Comparison of ENCODE assay signal across 26 cellular contexts in genomic region chr10:114278884-114279191, GRCh38. TPM values are rescaled to one million over a fixed set of nuclear protein-coding genes. Genes with fewer than 3 reads are reported as not detected.
A peak's percentile ranks its signal among the peaks of the same experiment; 100 is the strongest.
DNase-seq lines count a peak whose midpoint lies in the region; ATAC-seq, FAIRE-seq and TF ChIP-seq lines count a peak whose summit lies in the region.
"Had no signal": no experiment of that assay in that cellular context is flagged by ENCODE, and none has a peak within 500 bp of the region (broad histone marks: within the 10 kb centered on the region; RNA-seq: fewer than 3 reads in every experiment).

No MANE protein-coding gene starts in this region.

- H3K9ac ChIP-seq in HepG2 (ENCODE audit: insufficient read depth, low read depth, low read length): no peak overlapping the region

- no peak overlapping the region for H2AFZ ChIP-seq in HepG2 (ENCODE audit: low read length)
- H2AFZ ChIP-seq: GM23338 had no signal

- H3K36me3 ChIP-seq in HepG2 (replicated peaks in 1 of 2; ENCODE audit: control insufficient read depth in 1 of 2, insufficient read depth in 2 of 2, low read length in 2 of 2): no peaks in the 10 kb centered on the region
- H3K36me3 ChIP-seq in aorta (ENCODE audit: control insufficient read depth in 1 of 2, insufficient read depth in 2 of 2, low read length in 1 of 2): no peaks in the 10 kb centered on the region
- H3K36me3 ChIP-seq: BE2C had no signal

- no peak for TF ChIP-seq POLR2A in HepG2 (IDR thresholded peaks at IDR 0.05; ENCODE audit: insufficient read depth in 1 of 2, low read depth in 2 of 2, low read length in 2 of 2)

- ATAC-seq in HepG2 (peak; percentile 19; the same call in 1 of the 3 replicates), sciatic nerve (peak; percentile 18), aorta (ENCODE audit: low FRiP score) (peak; percentile 6)
- no peak for ATAC-seq in stimulated activated naive CD8-positive, alpha-beta T cell treated with anti-CD3 and anti-CD28 coated beads, Interleukin-15, Interleukin-2, amounts not matched to agents 100 U/mL and 50 U/mL, for 24 hours
- ATAC-seq: GM23338 had no signal

- H3K4me3 ChIP-seq in coronary artery: no peak overlapping the region
- H3K4me3 ChIP-seq in HepG2 (replicated peaks in 1 of 3; ENCODE audit: insufficient read depth in 1 of 3, low read depth in 2 of 3, low read length in 3 of 3): no peak overlapping the region
- H3K4me3 ChIP-seq in aorta (ENCODE audit: low read length in 2 of 2): no peak overlapping the region
- H3K4me3 ChIP-seq: GM23338 had no signal

- peak; percentile 53 for DNase-seq in coronary artery (ENCODE audit: low spot score)
- no peak for DNase-seq in HepG2 (ENCODE audit: low spot score)
- DNase-seq in sciatic nerve (ENCODE audit: low spot score): no peak
- DNase-seq in aorta: no peak
- no peak for DNase-seq in stimulated activated naive CD8-positive, alpha-beta T cell treated with anti-CD3 and anti-CD28 coated beads, Interleukin-15, Interleukin-2, amounts not matched to agents 100 U/mL and 50 U/mL, for 24 hours
- DNase-seq in foreskin melanocyte: no peak
- DNase-seq in HPDE6-E6E7 (ENCODE audit: extremely low spot score): no peak
- DNase-seq: ACHN; BE2C; C1 segment of cervical spinal cord; CD4-positive, CD25-positive, alpha-beta regulatory T cell; CD8-positive, alpha-beta memory T cell; COR-L47; DMS 273 treated with DMSO at 0.1 percent for 48 hours; DMS53; DND-41; EL; HCEC 1CT; IMR-90 had no signal

- 0% methylated on average over 1 of the region's 4 CpGs for WGBS in HepG2 (ENCODE audit: low lambda C conversion rate)
- 83 to 92% methylated on average over 4 of the region's 4 CpGs for WGBS in aorta, 2 donors

- no TSS peak for BruUV-seq in HepG2 (replicated peaks; lab: Mats Ljungman, UMichigan)

- in situ Hi-C loops in HepG2 (cut with HindIII; ENCODE audit: extremely low pct_ligation_motif_present, low pct_unique_long_range_greater_than_20kb): no loop called here

- FAIRE-seq in HepG2 (lab: Jason Lieb, UNC): no peak
- FAIRE-seq: GM12891, GM18507, H54 had no signal

- peaks cover 4 to 30% of the 10 kb centered on the region in 2 experiments; a peak in 4 of 5 replicates for H3K27me3 ChIP-seq in HepG2 (ENCODE audit: control insufficient read depth in 1 of 2, insufficient read depth in 2 of 2, low read length in 2 of 2)
- H3K27me3 ChIP-seq in aorta (ENCODE audit: control insufficient read depth in 1 of 2, insufficient read depth in 2 of 2, low read length in 1 of 2): no peaks in the 10 kb centered on the region
- H3K27me3 ChIP-seq: BE2C had no signal

- TF ChIP-seq CTCF in coronary artery (IDR thresholded peaks at IDR 0.05) (no peak), HepG2 (CRISPR knock-in tag; IDR thresholded peaks at IDR 0.05) (no peak)

- TF ChIP-seq RAD21 in HepG2 (CRISPR knock-in tag; IDR thresholded peaks at IDR 0.05): no peak

- no peak overlapping the region for H3K27ac ChIP-seq in coronary artery
- no peak overlapping the region for H3K27ac ChIP-seq in HepG2 (ENCODE audit: extremely low read length, insufficient read depth, low read length)
- H3K27ac ChIP-seq in aorta (ENCODE audit: low read depth in 1 of 2, low read length in 2 of 2): no peak overlapping the region

- no peaks in the 10 kb centered on the region for H4K20me1 ChIP-seq in HepG2 (ENCODE audit: insufficient read depth, low read length)

- no peaks in the 10 kb centered on the region for H3K4me1 ChIP-seq in HepG2 (ENCODE audit: insufficient read depth, low read length)
- H3K4me1 ChIP-seq in aorta (ENCODE audit: control insufficient read depth in 1 of 2, insufficient read depth in 2 of 2, low read length in 2 of 2): no peaks in the 10 kb centered on the region
- H3K4me1 ChIP-seq: BE2C had no signal

- CTCF ChIA-PET in HepG2 (lab: Yijun Ruan, JAX; ENCODE audit: low intra/inter-chr PET ratio, low total read pairs): no interaction called here

- H3K4me2 ChIP-seq in HepG2 (ENCODE audit: low read depth, low read length): no peak overlapping the region
- H3K4me2 ChIP-seq: GM23338 had no signal

- H3K9me3 ChIP-seq in HepG2 (ENCODE audit: low read length) (no peaks in the 10 kb centered on the region), aorta (ENCODE audit: control insufficient read depth, low read length) (no peaks in the 10 kb centered on the region)
- H3K9me3 ChIP-seq: BE2C had no signal

- H3K79me2 ChIP-seq in HepG2 (ENCODE audit: insufficient read depth, low read length): no peaks in the 10 kb centered on the region

- intact Hi-C loops in HepG2 (cut with micrococcal nuclease; ENCODE audit: unreplicated experiment) (no loop called here), sciatic nerve (cut with DNase I) (no loop called here), aorta (cut with DNase I) (no loop called here)

- TF ChIP-seq EP300 in HepG2 (IDR thresholded peaks at IDR 0.05; ENCODE audit: low read depth in 2 of 2, low read length in 2 of 2): no peak
- TF ChIP-seq EP300 in HepG2 (CRISPR knock-in tag; IDR thresholded peaks at IDR 0.05; ENCODE audit: borderline replicate concordance): no peak

- POLR2A ChIA-PET in HepG2 (lab: Yijun Ruan, JAX): no interaction called here

TF ChIP-seq in HepG2, 621 proteins besides CTCF, POLR2A, EP300 and RAD21:
- TF ChIP-seq SRY (CRISPR knock-in tag; IDR thresholded peaks at IDR 0.05) (no peak), PAX8 (CRISPR knock-in tag; IDR thresholded peaks at IDR 0.05; ENCODE audit: borderline replicate concordance) (no peak), NCOR1 (IDR thresholded peaks at IDR 0.05; ENCODE audit: borderline replicate concordance, low read length) (no peak), JARID2 (CRISPR knock-in tag; IDR thresholded peaks at IDR 0.05; ENCODE audit: insufficient replicate concordance) (no peak), ZNF430 (CRISPR knock-in tag; IDR thresholded peaks at IDR 0.05) (no peak), IRF2 (CRISPR knock-in tag; IDR thresholded peaks at IDR 0.05) (no peak), RFXANK (CRISPR knock-in tag; IDR thresholded peaks at IDR 0.05) (no peak), RCOR2 (CRISPR knock-in tag; IDR thresholded peaks at IDR 0.05) (no peak), TSC22D2 (CRISPR knock-in tag; IDR thresholded peaks at IDR 0.05; ENCODE audit: borderline replicate concordance) (no peak), ZNF639 (CRISPR knock-in tag; conservative IDR thresholded peaks at IDR 0.05) (no peak)
- TF ChIP-seq, protein P1, sequence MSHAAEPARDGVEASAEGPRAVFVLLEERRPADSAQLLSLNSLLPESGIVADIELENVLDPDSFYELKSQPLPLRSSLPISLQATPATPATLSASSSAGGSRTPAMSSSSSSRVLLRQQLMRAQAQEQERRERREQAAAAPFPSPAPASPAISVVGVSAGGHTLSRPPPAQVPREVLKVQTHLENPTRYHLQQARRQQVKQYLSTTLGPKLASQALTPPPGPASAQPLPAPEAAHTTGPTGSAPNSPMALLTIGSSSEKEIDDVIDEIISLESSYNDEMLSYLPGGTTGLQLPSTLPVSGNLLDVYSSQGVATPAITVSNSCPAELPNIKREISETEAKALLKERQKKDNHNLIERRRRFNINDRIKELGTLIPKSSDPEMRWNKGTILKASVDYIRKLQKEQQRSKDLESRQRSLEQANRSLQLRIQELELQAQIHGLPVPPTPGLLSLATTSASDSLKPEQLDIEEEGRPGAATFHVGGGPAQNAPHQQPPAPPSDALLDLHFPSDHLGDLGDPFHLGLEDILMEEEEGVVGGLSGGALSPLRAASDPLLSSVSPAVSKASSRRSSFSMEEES (CRISPR knock-in tag; IDR thresholded peaks at IDR 0.05): no peak
TF ChIP-seq in HepG2: peak in this region for 0.

RNA-seq across cellular contexts. Expression of gene VWA2, which starts 39.8 kb away (rescaled TPM):
- total RNA-seq in HepG2 (2016; rRNA removed; fragmentation: Illumina TruSeq; extraction: Trizol) (not detected in 2 replicates), sciatic nerve (0.62 TPM), aorta (under 1 TPM in 1 of 2 donors, not detected in 1; 0.45 TPM)
- not detected in 2 replicates for total RNA-seq in HepG2 (2016; cell fraction: cytosol; rRNA removed; fragmentation: Illumina TruSeq; extraction: Trizol; ENCODE audit: low read depth)
- total RNA-seq in HepG2 (2016; cell fraction: insoluble cytoplasmic fraction; rRNA removed; fragmentation: Illumina TruSeq; extraction: Trizol): not detected in 2 replicates
- not detected in 2 replicates for total RNA-seq in HepG2 (2016; cell fraction: membrane; rRNA removed; fragmentation: Illumina TruSeq; extraction: Trizol)
- not detected in 2 replicates for total RNA-seq in HepG2 (2016; cell fraction: nucleus; rRNA removed; fragmentation: Illumina TruSeq; extraction: Trizol)
- polyA plus RNA-seq in HepG2 (2011; rRNA removed) (not detected in 2 replicates), aorta (under 1 TPM in 1 of 2 donors, not detected in 1; 0.13 TPM)
- not detected in 2 replicates for polyA plus RNA-seq in HepG2 (2011; cell fraction: cytosol; rRNA removed)
- not detected in 2 replicates for polyA plus RNA-seq in HepG2 (2011; cell fraction: nucleus; rRNA removed)
- not detected in 2 replicates for polyA plus RNA-seq in HepG2 (2012)
- polyA plus RNA-seq in HepG2 (2016; cell fraction: cytosol; fragmentation: Illumina TruSeq; extraction: Trizol; ENCODE audit: low read depth): not detected in 2 replicates
- polyA plus RNA-seq in HepG2 (2016; cell fraction: insoluble cytoplasmic fraction; fragmentation: Illumina TruSeq; extraction: Trizol; ENCODE audit: low read depth): not detected in 2 replicates
- not detected in 2 replicates for polyA plus RNA-seq in HepG2 (2016; cell fraction: membrane; fragmentation: Illumina TruSeq; extraction: Trizol; ENCODE audit: low read depth)
- not detected in 2 replicates for polyA plus RNA-seq in HepG2 (2016; cell fraction: nucleus; fragmentation: Illumina TruSeq; extraction: Trizol; ENCODE audit: insufficient read depth, low read depth)
- 0.07 TPM in 1 of 2 replicates, not detected in the other for polyA minus RNA-seq in HepG2 (2011; rRNA and poly(A)+ RNA removed; ENCODE audit: low replicate concordance)
- polyA minus RNA-seq in HepG2 (2011; cell fraction: cytosol; rRNA and poly(A)+ RNA removed): not detected in 2 replicates
- not detected in 2 replicates for polyA minus RNA-seq in HepG2 (2011; cell fraction: nucleus; rRNA and poly(A)+ RNA removed)
- total RNA-seq: A172; CD8-positive, alpha-beta memory T cell; G401; HT1080; IMR-90 had no signal
- polyA plus RNA-seq: CD4-positive, CD25-positive, alpha-beta regulatory T cell; CD8-positive, alpha-beta memory T cell; IMR-90 had no signal
